Comparison of ENCODE assay signal across 13 cellular contexts in genomic region chr17:50926523-50926922, GRCh38.
"Had no signal": no experiment of that assay in that cellular context is flagged by ENCODE, and none has a peak within 500 bp of the region (broad histone marks: within the 10 kb centered on the region; RNA-seq: fewer than 3 reads in every experiment).

No MANE protein-coding gene starts in this region.

- DNase-seq: activated effector memory CD4-positive, alpha-beta T cell treated with anti-CD3 and anti-CD28 coated beads, Interleukin-2, amount 50 U/mL, for 16 hours; activated T-cell treated with anti-CD3 and anti-CD28 coated beads, Interleukin-2, amount 50 U/mL, for 1 hour; dermis blood vessel endothelial cell; endodermal cell; heart left ventricle; naive thymus-derived CD4-positive, alpha-beta T cell; sigmoid colon; stimulated activated CD4-positive, alpha-beta T cell treated with anti-CD3 and anti-CD28 coated beads, Interleukin-1b, Interleukin-23, amount 100 ng/mL, for 48 hours; WERI-Rb-1 had no signal

- H3K4me3 Mint-ChIP-seq: endodermal cell; T-helper 1 cell treated with Interleukin-12 subunit alpha and Interleukin-12 subunit beta and Interleukin-4 antibody, amounts not matched to agents 30 μg/mL and 1 μg/mL, for 36 hours had no signal

- ATAC-seq: heart left ventricle; naive thymus-derived CD4-positive, alpha-beta T cell; pancreas had no signal

- H3K9me3 Mint-ChIP-seq: endodermal cell; naive thymus-derived CD4-positive, alpha-beta T cell; T-helper 1 cell treated with Interleukin-12 subunit alpha and Interleukin-12 subunit beta and Interleukin-4 antibody, amounts not matched to agents 30 μg/mL and 1 μg/mL, for 36 hours had no signal

- H3K27me3 ChIP-seq: ascending aorta, breast epithelium, heart left ventricle, pancreas, sigmoid colon had no signal

- H3K27ac ChIP-seq: ascending aorta, breast epithelium, heart left ventricle, pancreas, sigmoid colon, WERI-Rb-1 had no signal

- H3K4me3 ChIP-seq: ascending aorta, breast epithelium, heart left ventricle, pancreas, sigmoid colon had no signal

- H3K9me3 ChIP-seq: ascending aorta, breast epithelium, heart left ventricle, pancreas, sigmoid colon had no signal

- H3K27ac Mint-ChIP-seq: endodermal cell; T-helper 1 cell treated with Interleukin-12 subunit alpha and Interleukin-12 subunit beta and Interleukin-4 antibody, amounts not matched to agents 30 μg/mL and 1 μg/mL, for 36 hours had no signal

- H3K36me3 ChIP-seq: ascending aorta, breast epithelium, heart left ventricle, pancreas, sigmoid colon, WERI-Rb-1 had no signal
